Comparison of ENCODE assay signal across 10 cellular contexts in the genomic region with DNA sequence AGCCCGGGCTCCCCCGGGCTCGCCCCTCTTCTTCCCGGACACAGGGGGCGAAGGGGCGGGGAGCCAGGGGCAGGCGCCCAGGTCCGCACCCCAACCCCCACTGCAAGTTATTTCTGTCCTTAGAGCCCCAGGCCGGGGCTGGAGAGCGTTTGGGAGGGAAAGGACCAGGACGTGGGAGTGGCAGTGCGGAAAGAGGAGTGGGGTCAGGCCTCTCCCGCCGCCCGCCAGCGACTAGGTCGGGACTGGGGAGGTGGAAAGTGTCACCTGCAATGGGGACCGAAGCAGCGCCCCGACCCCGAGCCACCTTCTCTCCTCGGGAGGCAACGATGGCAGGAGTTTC. TPM values are rescaled to one million over a fixed set of nuclear protein-coding genes. Genes with fewer than 3 reads are reported as not detected.
DNase-seq lines count a peak whose midpoint lies in the region; ATAC-seq and TF ChIP-seq lines count a peak whose summit lies in the region.
"Had no signal": no experiment of that assay in that cellular context is flagged by ENCODE, and none has a peak within 500 bp of the region (broad histone marks: within the 10 kb centered on the region; RNA-seq: fewer than 3 reads in every experiment).

No MANE protein-coding gene starts in this region.

- H3K27me3 ChIP-seq in lung (ENCODE audit: control insufficient read depth, insufficient read depth) (peaks cover 12% of the 10 kb centered on the region), tibial nerve (peaks cover 0 to 13% of the 10 kb centered on the region in 2 donors)

- no peaks in the 10 kb centered on the region for H3K36me3 Mint-ChIP-seq in activated T-cell treated with anti-CD3 and anti-CD28 coated beads, Interleukin-2, amount 50 U/mL, for 72 hours (ENCODE audit: insufficient read depth in 2 of 2)
- H3K36me3 Mint-ChIP-seq: T-cell had no signal

- DNase-seq in activated T-cell treated with anti-CD3 and anti-CD28 coated beads, Interleukin-2, amount 50 U/mL, for 72 hours = no peak
- no peak for DNase-seq in activated T-cell treated with anti-CD3 and anti-CD28 coated beads, Interleukin-2, amount 50 U/mL, for 48 hours
- DNase-seq in coronary artery (ENCODE audit: low spot score) = no peak
- no peak for DNase-seq in lung (ENCODE audit: low spot score)
- no peak for DNase-seq in tibial nerve (ENCODE audit: low spot score in 2 of 2)
- DNase-seq in AG08395 (ENCODE audit: low spot score) = no peak
- DNase-seq in T1000 (lab: John Stamatoyannopoulos, UW) = no peak

- H3K9me3 ChIP-seq in lung (ENCODE audit: control insufficient read depth in 2 of 2, insufficient read depth in 1 of 2, low read length in 1 of 2) (peaks cover 0 to 2% of the 10 kb centered on the region in 2 donors), tibial nerve (no peaks in the 10 kb centered on the region)

- no peak overlapping the region for H3K27ac ChIP-seq in coronary artery
- no peak overlapping the region for H3K27ac ChIP-seq in lung (ENCODE audit: low read depth in 1 of 2, low read length in 1 of 2)
- peak overlapping the region in 1 of 4 donors; percentile 56 for H3K27ac ChIP-seq in tibial nerve

- 0 to 33% methylated on average over 6 to 23 of the region's 23 CpGs for WGBS in lung, 2 donors
- 2 to 37% methylated on average over 17 to 23 of the region's 23 CpGs for WGBS in tibial nerve, 2 donors

- H3K27ac Mint-ChIP-seq in activated T-cell treated with anti-CD3 and anti-CD28 coated beads, Interleukin-2, amount 50 U/mL, for 72 hours = no peak overlapping the region
- H3K27ac Mint-ChIP-seq: T-cell had no signal

- no peaks in the 10 kb centered on the region for H3K4me1 Mint-ChIP-seq in activated T-cell treated with anti-CD3 and anti-CD28 coated beads, Interleukin-2, amount 50 U/mL, for 72 hours (ENCODE audit: low read depth)

- TF ChIP-seq CTCF in coronary artery (IDR thresholded peaks at IDR 0.05) = no peak
- no peak for TF ChIP-seq CTCF in lung (IDR thresholded peaks at IDR 0.05; ENCODE audit: control extremely low read depth, extremely low read depth)
- TF ChIP-seq CTCF in tibial nerve (IDR thresholded peaks at IDR 0.05) = no peak

- TF ChIP-seq POLR2A in tibial nerve (IDR thresholded peaks at IDR 0.05) = no peak

- TF ChIP-seq EP300 in tibial nerve (IDR thresholded peaks at IDR 0.05) = no peak

- no peaks in the 10 kb centered on the region for H3K36me3 ChIP-seq in lung (ENCODE audit: control insufficient read depth in 2 of 2, insufficient read depth in 2 of 2, low read length in 2 of 2)
- no peaks in the 10 kb centered on the region for H3K36me3 ChIP-seq in tibial nerve

- H3K4me1 ChIP-seq in lung (ENCODE audit: control insufficient read depth in 2 of 2, insufficient read depth in 2 of 2, low read length in 2 of 2) (no peaks in the 10 kb centered on the region), tibial nerve (no peaks in the 10 kb centered on the region)

- H3K27me3 Mint-ChIP-seq in activated T-cell treated with anti-CD3 and anti-CD28 coated beads, Interleukin-2, amount 50 U/mL, for 72 hours (ENCODE audit: low read depth) = peaks cover 32% of the 10 kb centered on the region

- H3K4me3 ChIP-seq in coronary artery (peak overlapping the region; percentile 73), lung (peak overlapping the region; percentile 4), tibial nerve (peak overlapping the region; percentile 40 to 71 (median 50))

- H3K4me3 Mint-ChIP-seq in activated T-cell treated with anti-CD3 and anti-CD28 coated beads, Interleukin-2, amount 50 U/mL, for 72 hours = peak overlapping the region; percentile 16 to 36

- H3K9me3 Mint-ChIP-seq in activated T-cell treated with anti-CD3 and anti-CD28 coated beads, Interleukin-2, amount 50 U/mL, for 72 hours = no peaks in the 10 kb centered on the region
- H3K9me3 Mint-ChIP-seq: T-cell had no signal

- no peak for ATAC-seq in activated T-cell treated with anti-CD3 and anti-CD28 coated beads, Interleukin-2, amount 50 U/mL, for 72 hours (replicated peaks in 1 of 2)
- ATAC-seq in lung (ENCODE audit: insufficient read depth, low FRiP score) = no peak
- ATAC-seq in HG03045 (IDR thresholded peaks at IDR 0.05; ENCODE audit: unreplicated experiment) = no peak
- ATAC-seq: T-cell had no signal

RNA-seq across cellular contexts. Expression of gene CCDC160, which starts 0.4 kb away (rescaled TPM):
- total RNA-seq in activated T-cell treated with anti-CD3 and anti-CD28 coated beads, Interleukin-2, amount 50 U/mL, for 72 hours = not detected
- total RNA-seq in lung (1 to 10 TPM in 1 of 2 donors, under 1 TPM in 1; 0.98 to 2.5 TPM), tibial nerve (1 to 10 TPM in 2 of 4 donors, not detected in 2; 2.1 to 4.2 TPM)
- polyA plus RNA-seq in lung = under 1 TPM; 0.69 to 0.79 TPM
- total RNA-seq: aorta, T-cell had no signal
- polyA plus RNA-seq: aorta had no signal

Comparison
In these comparisons a context has a peak if more than half of its experiments do, and no peak if none do; other contexts are left out.
1. H3K4me3 ChIP-seq: peak in every context shown above with its lines; median percentile 73 in coronary artery; 50 in tibial nerve; 4 in lung.